ENCODE assay signal across 24 cellular contexts in genomic region chrX:2715066-2715600, GRCh38. TPM values are rescaled to one million over a fixed set of nuclear protein-coding genes. Genes with fewer than 3 reads are reported as not detected.
DNase-seq lines count a peak whose midpoint lies in the region; ATAC-seq and TF ChIP-seq lines count a peak whose summit lies in the region.
"Had no signal": no experiment of that assay in that cellular context is flagged by ENCODE, and none has a peak within 500 bp of the region (broad histone marks: within the 10 kb centered on the region; RNA-seq: fewer than 3 reads in every experiment).

No MANE protein-coding gene starts in this region.

- no peak for DNase-seq in activated naive CD4-positive, alpha-beta T cell treated with anti-CD3 and anti-CD28 coated beads, Interleukin-2, amount 50 U/mL, for 16 hours
- DNase-seq in endodermal cell, result peak; percentile 78
- no peak for DNase-seq in stimulated activated naive CD8-positive, alpha-beta T cell treated with anti-CD3 and anti-CD28 coated beads, Interleukin-15, amount 100 ng/mL, for 72 hours
- no peak for DNase-seq in kidney glomerular epithelial cell (lab: John Stamatoyannopoulos, UW)
- DNase-seq: activated gamma-delta T cell, Calu3, colonic mucosa, gastrocnemius medialis, H7, IMR-90, MG63, NCI-H1694, NCI-H345, Peyer's patch, right cardiac atrium, stomach, upper lobe of right lung had no signal

- H3K36me3 Mint-ChIP-seq in activated naive CD4-positive, alpha-beta T cell treated with anti-CD3 and anti-CD28 coated beads, Interleukin-2, amount 50 U/mL, for 24 hours, result peaks cover 27% of the 10 kb centered on the region
- peaks cover 59% of the 10 kb centered on the region for H3K36me3 Mint-ChIP-seq in endodermal cell (ENCODE audit: low read depth)

- no peak overlapping the region for H3K9ac ChIP-seq in endodermal cell (ENCODE audit: extremely low read depth, low read length, poor library complexity, severe bottlenecking)

- peak overlapping the region; percentile 89 for H3K27ac Mint-ChIP-seq in activated naive CD4-positive, alpha-beta T cell treated with anti-CD3 and anti-CD28 coated beads, Interleukin-2, amount 50 U/mL, for 24 hours
- H3K27ac Mint-ChIP-seq in endodermal cell, result peak overlapping the region; percentile 22
- H3K27ac Mint-ChIP-seq in stimulated activated naive CD8-positive, alpha-beta T cell treated with anti-CD3 and anti-CD28 coated beads, Interleukin-15, amount 100 ng/mL, for 72 hours, result peak overlapping the region; percentile 36 to 93

- WGBS in endodermal cell (ENCODE audit: insufficient coverage in 1 of 2, insufficient read length in 1 of 2), 2 experiments, result 76 to 86% methylated on average over 6 to 11 of the region's 11 CpGs

- H3K4me3 ChIP-seq in endodermal cell (ENCODE audit: low read length), result no peak overlapping the region
- H3K4me3 ChIP-seq: colonic mucosa, gastrocnemius medialis, MG63, Peyer's patch, stomach, upper lobe of right lung had no signal

- H3K9me3 Mint-ChIP-seq in activated naive CD4-positive, alpha-beta T cell treated with anti-CD3 and anti-CD28 coated beads, Interleukin-2, amount 50 U/mL, for 24 hours, result no peaks in the 10 kb centered on the region
- H3K9me3 Mint-ChIP-seq in endodermal cell, result peaks cover 14% of the 10 kb centered on the region
- H3K9me3 Mint-ChIP-seq in stimulated activated naive CD8-positive, alpha-beta T cell treated with anti-CD3 and anti-CD28 coated beads, Interleukin-15, amount 100 ng/mL, for 72 hours, result no peaks in the 10 kb centered on the region

- ATAC-seq in stimulated activated naive CD8-positive, alpha-beta T cell treated with anti-CD3 and anti-CD28 coated beads, Interleukin-15, amount 100 ng/mL, for 72 hours, result no peak
- ATAC-seq in GM21619 (IDR thresholded peaks at IDR 0.05; ENCODE audit: unreplicated experiment), result no peak
- ATAC-seq in GM21360 (IDR thresholded peaks at IDR 0.05; ENCODE audit: unreplicated experiment), result no peak
- ATAC-seq: gastrocnemius medialis, right cardiac atrium, SK-N-SH treated with all-trans-retinoic acid at 6 μM for 48 hours, upper lobe of right lung had no signal

- H3K9me3 ChIP-seq in KOPT-K1 (ENCODE audit: insufficient read depth, low read length, poor library complexity, severe bottlenecking), result no peaks in the 10 kb centered on the region
- no peaks in the 10 kb centered on the region for H3K9me3 ChIP-seq in endodermal cell (ENCODE audit: control insufficient read depth, low read length)
- H3K9me3 ChIP-seq: colonic mucosa, gastrocnemius medialis, MG63, Peyer's patch, stomach, upper lobe of right lung had no signal

- H3K27me3 ChIP-seq in endodermal cell (ENCODE audit: control insufficient read depth, insufficient read depth, low read length, poor library complexity, severe bottlenecking), result no peaks in the 10 kb centered on the region
- H3K27me3 ChIP-seq: colonic mucosa, gastrocnemius medialis, MG63, Peyer's patch, stomach, upper lobe of right lung had no signal

- H3K4me3 Mint-ChIP-seq in activated naive CD4-positive, alpha-beta T cell treated with anti-CD3 and anti-CD28 coated beads, Interleukin-2, amount 50 U/mL, for 24 hours, result peak overlapping the region; percentile 43
- peak overlapping the region; percentile 5 for H3K4me3 Mint-ChIP-seq in endodermal cell
- peak overlapping the region in 1 of 2 donors; percentile 12 for H3K4me3 Mint-ChIP-seq in stimulated activated naive CD8-positive, alpha-beta T cell treated with anti-CD3 and anti-CD28 coated beads, Interleukin-15, amount 100 ng/mL, for 72 hours

- H3K27me3 Mint-ChIP-seq in activated naive CD4-positive, alpha-beta T cell treated with anti-CD3 and anti-CD28 coated beads, Interleukin-2, amount 50 U/mL, for 24 hours, result no peaks in the 10 kb centered on the region
- H3K27me3 Mint-ChIP-seq in endodermal cell (ENCODE audit: insufficient read depth), result no peaks in the 10 kb centered on the region
- no peaks in the 10 kb centered on the region for H3K27me3 Mint-ChIP-seq in stimulated activated naive CD8-positive, alpha-beta T cell treated with anti-CD3 and anti-CD28 coated beads, Interleukin-15, amount 100 ng/mL, for 72 hours

- peak; percentile 32 for TF ChIP-seq CTCF in endodermal cell (conservative IDR thresholded peaks at IDR 0.05)

- H3K4me1 ChIP-seq in endodermal cell (ENCODE audit: control insufficient read depth, insufficient read depth, low read length), result peaks cover 9% of the 10 kb centered on the region
- H3K4me1 ChIP-seq: colonic mucosa had no signal

- H3K4me1 Mint-ChIP-seq in activated naive CD4-positive, alpha-beta T cell treated with anti-CD3 and anti-CD28 coated beads, Interleukin-2, amount 50 U/mL, for 24 hours, result peaks cover 66% of the 10 kb centered on the region
- peaks cover 25% of the 10 kb centered on the region for H3K4me1 Mint-ChIP-seq in endodermal cell
- peaks cover 18% of the 10 kb centered on the region for H3K4me1 Mint-ChIP-seq in stimulated activated naive CD8-positive, alpha-beta T cell treated with anti-CD3 and anti-CD28 coated beads, Interleukin-15, amount 100 ng/mL, for 72 hours

- H3K36me3 ChIP-seq in KOPT-K1 (ENCODE audit: insufficient read depth, low read length) (peaks cover 75% of the 10 kb centered on the region), endodermal cell (ENCODE audit: control insufficient read depth, insufficient read depth, low read length) (peaks cover 65% of the 10 kb centered on the region)
- H3K36me3 ChIP-seq: colonic mucosa had no signal

- H3K27ac ChIP-seq in KOPT-K1 (ENCODE audit: low read depth, low read length, poor library complexity, severe bottlenecking) (peak overlapping the region; percentile 94), endodermal cell (ENCODE audit: low read depth, low read length) (no peak overlapping the region)
- H3K27ac ChIP-seq: colonic mucosa, epithelial cell of prostate, gastrocnemius medialis, HL-60, Peyer's patch, stomach, upper lobe of right lung had no signal

RNA-seq across cellular contexts. Expression of gene CD99, which starts 24.0 kb away (rescaled TPM):
- 100 to 1,000 TPM; 314 to 397 TPM for total RNA-seq in endodermal cell
- 226 TPM for polyA plus RNA-seq in endodermal cell (2013, experiment 1 of 2)
- 207 TPM for polyA plus RNA-seq in endodermal cell (2013, experiment 2 of 2)

RNA-seq across cellular contexts. Expression of gene XG, which starts 36.7 kb away (rescaled TPM):
- total RNA-seq in endodermal cell, result 1 to 10 TPM; 1.1 to 1.3 TPM
- polyA plus RNA-seq in endodermal cell (2013, experiment 1 of 2), result not detected
- polyA plus RNA-seq in endodermal cell (2013, experiment 2 of 2), result not detected
- total RNA-seq: Calu3, stomach had no signal
- polyA plus RNA-seq: IMR-90 had no signal

Comparison
In these comparisons a context has a peak if more than half of its experiments do, and no peak if none do; other contexts are left out.
1. H3K27ac Mint-ChIP-seq: peak in every context shown above with its lines; median percentile 89 in activated naive CD4-positive, alpha-beta T cell treated with anti-CD3 and anti-CD28 coated beads, Interleukin-2, amount 50 U/mL, for 24 hours; 64 in stimulated activated naive CD8-positive, alpha-beta T cell treated with anti-CD3 and anti-CD28 coated beads, Interleukin-15, amount 100 ng/mL, for 72 hours; 22 in endodermal cell.